Comparison of ENCODE assay signal across 15 cellular contexts in the genomic region with DNA sequence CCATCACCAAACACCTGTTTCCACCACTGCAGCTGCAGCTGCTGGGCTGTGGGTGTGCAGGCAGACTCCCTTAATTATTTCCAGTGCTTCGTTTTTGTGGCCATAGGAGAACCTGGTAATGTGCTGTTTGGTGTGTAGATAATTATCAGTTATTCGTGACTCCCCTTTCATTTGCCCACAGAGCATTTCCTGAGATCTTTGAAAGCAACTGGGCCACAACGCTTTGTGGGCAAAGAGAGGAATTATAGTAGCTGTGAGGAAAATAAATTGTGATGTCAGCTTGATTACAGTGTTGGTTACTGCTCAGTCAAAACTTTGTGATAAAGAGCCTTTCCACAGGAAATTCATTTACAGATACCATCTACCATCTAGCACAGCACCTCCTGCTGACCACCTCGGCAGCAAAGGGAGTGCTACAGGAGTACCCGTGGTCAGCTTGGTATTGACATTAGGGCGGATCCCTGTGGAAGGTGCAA.
A peak's percentile ranks its signal among the peaks of the same experiment; 100 is the strongest.
DNase-seq lines count a peak whose midpoint lies in the region; ATAC-seq and TF ChIP-seq lines count a peak whose summit lies in the region.
"Had no signal": no experiment of that assay in that cellular context is flagged by ENCODE, and none has a peak within 500 bp of the region (broad histone marks: within the 10 kb centered on the region; RNA-seq: fewer than 3 reads in every experiment).

No MANE protein-coding gene starts in this region.

- peaks cover 31% of the 10 kb centered on the region for H3K4me1 Mint-ChIP-seq in activated CD8-positive, alpha-beta T cell treated with anti-CD3 and anti-CD28 coated beads, Interleukin-2, amount 10 ng/mL, durations not matched to agents 7 days and 5 days (ENCODE audit: low read depth)
- H3K4me1 Mint-ChIP-seq in activated CD8-positive, alpha-beta T cell treated with anti-CD3 and anti-CD28 coated beads for 36 hours (ENCODE audit: low read depth) = peaks cover 7% of the 10 kb centered on the region
- H3K4me1 Mint-ChIP-seq in WTC11 (no peaks in the 10 kb centered on the region), natural killer cell (peaks cover 15 to 23% of the 10 kb centered on the region in 2 donors)
- H3K4me1 Mint-ChIP-seq in stimulated activated naive CD8-positive, alpha-beta T cell treated with anti-CD3 and anti-CD28 coated beads, Interleukin-15, amount 100 ng/mL, for 72 hours = peaks cover 7% of the 10 kb centered on the region

- no peak overlapping the region for H3K4me3 Mint-ChIP-seq in activated CD8-positive, alpha-beta T cell treated with anti-CD3 and anti-CD28 coated beads, Interleukin-2, amount 10 ng/mL, durations not matched to agents 7 days and 5 days
- no peak overlapping the region for H3K4me3 Mint-ChIP-seq in activated CD8-positive, alpha-beta T cell treated with anti-CD3 and anti-CD28 coated beads for 36 hours
- H3K4me3 Mint-ChIP-seq in WTC11 (no peak overlapping the region), natural killer cell (no peak overlapping the region)
- no peak overlapping the region for H3K4me3 Mint-ChIP-seq in stimulated activated naive CD8-positive, alpha-beta T cell treated with anti-CD3 and anti-CD28 coated beads, Interleukin-15, amount 100 ng/mL, for 72 hours
- H3K4me3 Mint-ChIP-seq: activated T-helper 1 cell treated with anti-CD3 and anti-CD28 coated beads, Interleukin-12 subunit alpha, Interleukin-12 subunit beta, Interleukin-2, Interleukin-4 antibody, amounts not matched to agents 30 ng/mL and 10 ng/mL and 1 ng/mL, durations not matched to agents 14 hours and 24 hours and 36 hours; T-cell had no signal

- POLR2A ChIA-PET in activated CD8-positive, alpha-beta T cell treated with anti-CD3 and anti-CD28 coated beads, Interleukin-2, amount 10 ng/mL, durations not matched to agents 7 days and 5 days (lab: Charles Lee) = no interaction called here
- POLR2A ChIA-PET in activated CD8-positive, alpha-beta T cell treated with anti-CD3 and anti-CD28 coated beads for 36 hours (lab: Charles Lee) = no interaction called here
- POLR2A ChIA-PET in WTC11 (lab: Charles Lee) = no interaction called here

- ATAC-seq in activated CD8-positive, alpha-beta T cell treated with anti-CD3 and anti-CD28 coated beads, Interleukin-2, amount 10 ng/mL, durations not matched to agents 7 days and 5 days = peak; percentile 70
- ATAC-seq in activated CD8-positive, alpha-beta T cell treated with anti-CD3 and anti-CD28 coated beads for 36 hours = no peak
- ATAC-seq in WTC11 (peak; percentile 82), natural killer cell (peak; percentile 24 to 56 (median 47)), HG03460 (IDR thresholded peaks at IDR 0.05; ENCODE audit: unreplicated experiment) (no peak)
- ATAC-seq in stimulated activated naive CD8-positive, alpha-beta T cell treated with anti-CD3 and anti-CD28 coated beads, Interleukin-15, amount 100 ng/mL, for 72 hours = no peak
- ATAC-seq: gastroesophageal sphincter, sciatic nerve had no signal

- intact Hi-C loops in activated CD8-positive, alpha-beta T cell treated with anti-CD3 and anti-CD28 coated beads for 36 hours (cut with micrococcal nuclease) = no loop called here
- intact Hi-C loops in natural killer cell (cut with micrococcal nuclease) = loop anchor here (5.0 kb wide), 1 partner anchor 358 kb away; no protein-coding TSS in a partner anchor
- intact Hi-C loops in posterior cingulate gyrus (cut with DNase I) = no loop called here

- no peaks in the 10 kb centered on the region for H3K36me3 Mint-ChIP-seq in activated CD8-positive, alpha-beta T cell treated with anti-CD3 and anti-CD28 coated beads, Interleukin-2, amount 10 ng/mL, durations not matched to agents 7 days and 5 days (ENCODE audit: low read depth)
- no peaks in the 10 kb centered on the region for H3K36me3 Mint-ChIP-seq in activated CD8-positive, alpha-beta T cell treated with anti-CD3 and anti-CD28 coated beads for 36 hours (ENCODE audit: low read depth)
- H3K36me3 Mint-ChIP-seq in WTC11 = peaks cover 4% of the 10 kb centered on the region; the same call in 1 of the 2 replicates
- H3K36me3 Mint-ChIP-seq in natural killer cell = no peaks in the 10 kb centered on the region
- H3K36me3 Mint-ChIP-seq: T-cell had no signal

- no peaks in the 10 kb centered on the region for H3K9me3 Mint-ChIP-seq in activated CD8-positive, alpha-beta T cell treated with anti-CD3 and anti-CD28 coated beads, Interleukin-2, amount 10 ng/mL, durations not matched to agents 7 days and 5 days (ENCODE audit: insufficient read depth)
- H3K9me3 Mint-ChIP-seq in activated CD8-positive, alpha-beta T cell treated with anti-CD3 and anti-CD28 coated beads for 36 hours = no peaks in the 10 kb centered on the region
- H3K9me3 Mint-ChIP-seq in WTC11 (peaks cover 8% of the 10 kb centered on the region), natural killer cell (no peaks in the 10 kb centered on the region)
- peaks cover 3 to 5% of the 10 kb centered on the region in 2 donors for H3K9me3 Mint-ChIP-seq in stimulated activated naive CD8-positive, alpha-beta T cell treated with anti-CD3 and anti-CD28 coated beads, Interleukin-15, amount 100 ng/mL, for 72 hours
- H3K9me3 Mint-ChIP-seq: activated T-helper 1 cell treated with anti-CD3 and anti-CD28 coated beads, Interleukin-12 subunit alpha, Interleukin-12 subunit beta, Interleukin-2, Interleukin-4 antibody, amounts not matched to agents 30 ng/mL and 10 ng/mL and 1 ng/mL, durations not matched to agents 14 hours and 24 hours and 36 hours had no signal

- peak; percentile 32 for DNase-seq in activated CD8-positive, alpha-beta T cell treated with anti-CD3 and anti-CD28 coated beads, Interleukin-2, amount 10 ng/mL, durations not matched to agents 7 days and 5 days
- no peak for DNase-seq in activated CD8-positive, alpha-beta T cell treated with anti-CD3 and anti-CD28 coated beads for 36 hours
- DNase-seq in NCI-H2081 treated with DMSO at 0.1 percent for 48 hours (lab: John Stamatoyannopoulos, UW) (peak; percentile 91), WTC11 (ENCODE audit: low spot score) (peak; percentile 20), natural killer cell (no peak), posterior cingulate gyrus (no peak)
- no peak for DNase-seq in stimulated activated naive CD8-positive, alpha-beta T cell treated with anti-CD3 and anti-CD28 coated beads, Interleukin-15, amount 100 ng/mL, for 72 hours
- DNase-seq: erythroblast; NCI-H2171; stimulated activated naive CD4-positive, alpha-beta T cell; T-cell had no signal

- TF ChIP-seq CTCF in activated CD8-positive, alpha-beta T cell treated with anti-CD3 and anti-CD28 coated beads for 36 hours (IDR thresholded peaks at IDR 0.05) = no peak
- TF ChIP-seq CTCF in WTC11 (IDR thresholded peaks at IDR 0.05) = no peak
- no peak for TF ChIP-seq CTCF in natural killer cell (IDR thresholded peaks at IDR 0.05)

- CTCF ChIA-PET in activated CD8-positive, alpha-beta T cell treated with anti-CD3 and anti-CD28 coated beads, Interleukin-2, amount 10 ng/mL, durations not matched to agents 7 days and 5 days (lab: Charles Lee) = interaction anchor here (1.0 to 1.2 kb wide), 2 partner anchors 45 to 389 kb away, joined by 3 to 4 read pairs; no protein-coding TSS in a partner anchor
- CTCF ChIA-PET in activated CD8-positive, alpha-beta T cell treated with anti-CD3 and anti-CD28 coated beads for 36 hours (lab: Charles Lee) = no interaction called here
- CTCF ChIA-PET in WTC11 (lab: Charles Lee) = interaction anchor here (0.5 to 1.0 kb wide), 2 partner anchors 356 to 358 kb away, joined by 4 read pairs; no protein-coding TSS in a partner anchor

- H3K27me3 Mint-ChIP-seq in activated CD8-positive, alpha-beta T cell treated with anti-CD3 and anti-CD28 coated beads, Interleukin-2, amount 10 ng/mL, durations not matched to agents 7 days and 5 days (ENCODE audit: low read depth) = peaks cover 36% of the 10 kb centered on the region
- peaks cover 28% of the 10 kb centered on the region for H3K27me3 Mint-ChIP-seq in activated CD8-positive, alpha-beta T cell treated with anti-CD3 and anti-CD28 coated beads for 36 hours
- H3K27me3 Mint-ChIP-seq in WTC11 (ENCODE audit: low read depth) (no peaks in the 10 kb centered on the region), natural killer cell (ENCODE audit: low read depth in 2 of 2) (peaks cover 16 to 44% of the 10 kb centered on the region in 2 donors)
- peaks cover 31% of the 10 kb centered on the region for H3K27me3 Mint-ChIP-seq in stimulated activated naive CD8-positive, alpha-beta T cell treated with anti-CD3 and anti-CD28 coated beads, Interleukin-15, amount 100 ng/mL, for 72 hours

- H3K27ac Mint-ChIP-seq in activated CD8-positive, alpha-beta T cell treated with anti-CD3 and anti-CD28 coated beads, Interleukin-2, amount 10 ng/mL, durations not matched to agents 7 days and 5 days = peak overlapping the region; percentile 16
- H3K27ac Mint-ChIP-seq in activated CD8-positive, alpha-beta T cell treated with anti-CD3 and anti-CD28 coated beads for 36 hours = no peak overlapping the region
- H3K27ac Mint-ChIP-seq in WTC11 (no peak overlapping the region), natural killer cell (no peak overlapping the region)
- no peak overlapping the region for H3K27ac Mint-ChIP-seq in stimulated activated naive CD8-positive, alpha-beta T cell treated with anti-CD3 and anti-CD28 coated beads, Interleukin-15, amount 100 ng/mL, for 72 hours
- H3K27ac Mint-ChIP-seq: activated T-helper 1 cell treated with anti-CD3 and anti-CD28 coated beads, Interleukin-12 subunit alpha, Interleukin-12 subunit beta, Interleukin-2, Interleukin-4 antibody, amounts not matched to agents 30 ng/mL and 10 ng/mL and 1 ng/mL, durations not matched to agents 14 hours and 24 hours and 36 hours; T-cell had no signal

TF ChIP-seq in WTC11, 78 proteins besides CTCF, POLR2A, EP300 and RAD21:
- no peak for TF ChIP-seq GABPB1 (CRISPR knock-in tag; IDR thresholded peaks at IDR 0.05)
- TF ChIP-seq, protein P1, sequence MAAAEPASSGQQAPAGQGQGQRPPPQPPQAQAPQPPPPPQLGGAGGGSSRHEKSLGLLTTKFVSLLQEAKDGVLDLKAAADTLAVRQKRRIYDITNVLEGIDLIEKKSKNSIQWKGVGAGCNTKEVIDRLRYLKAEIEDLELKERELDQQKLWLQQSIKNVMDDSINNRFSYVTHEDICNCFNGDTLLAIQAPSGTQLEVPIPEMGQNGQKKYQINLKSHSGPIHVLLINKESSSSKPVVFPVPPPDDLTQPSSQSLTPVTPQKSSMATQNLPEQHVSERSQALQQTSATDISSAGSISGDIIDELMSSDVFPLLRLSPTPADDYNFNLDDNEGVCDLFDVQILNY (CRISPR knock-in tag; IDR thresholded peaks at IDR 0.05) = no peak
- TF ChIP-seq ZNF121 (CRISPR knock-in tag; IDR thresholded peaks at IDR 0.05) = no peak
- TF ChIP-seq SMAD4 (CRISPR knock-in tag; IDR thresholded peaks at IDR 0.05) = no peak
- TF ChIP-seq SOX15 (CRISPR knock-in tag; IDR thresholded peaks at IDR 0.05) = no peak

Comparison
In these comparisons a context has a peak if more than half of its experiments do, and no peak if none do; other contexts are left out.
1. ATAC-seq: peak in activated CD8-positive, alpha-beta T cell treated with anti-CD3 and anti-CD28 coated beads, Interleukin-2, amount 10 ng/mL, durations not matched to agents 7 days and 5 days (single experiment), WTC11 (single experiment) and natural killer cell (3 of 3); none in activated CD8-positive, alpha-beta T cell treated with anti-CD3 and anti-CD28 coated beads for 36 hours (single experiment), stimulated activated naive CD8-positive, alpha-beta T cell treated with anti-CD3 and anti-CD28 coated beads, Interleukin-15, amount 100 ng/mL, for 72 hours (single experiment) and HG03460 (single experiment).
2. DNase-seq: peak in activated CD8-positive, alpha-beta T cell treated with anti-CD3 and anti-CD28 coated beads, Interleukin-2, amount 10 ng/mL, durations not matched to agents 7 days and 5 days (single experiment), NCI-H2081 treated with DMSO at 0.1 percent for 48 hours (single experiment) and WTC11 (single experiment); none in activated CD8-positive, alpha-beta T cell treated with anti-CD3 and anti-CD28 coated beads for 36 hours (single experiment), natural killer cell (single experiment), stimulated activated naive CD8-positive, alpha-beta T cell treated with anti-CD3 and anti-CD28 coated beads, Interleukin-15, amount 100 ng/mL, for 72 hours (0 of 2) and posterior cingulate gyrus (0 of 10).